In genomic region chr18:55179460-55180195, GRCh38 we compare ENCODE assay signal across 24 cellular contexts.
A peak's percentile ranks its signal among the peaks of the same experiment; 100 is the strongest.
DNase-seq lines count a peak whose midpoint lies in the region; ATAC-seq, FAIRE-seq and TF ChIP-seq lines count a peak whose summit lies in the region.
"Had no signal": no experiment of that assay in that cellular context is flagged by ENCODE, and none has a peak within 500 bp of the region (broad histone marks: within the 10 kb centered on the region; RNA-seq: fewer than 3 reads in every experiment).

No MANE protein-coding gene starts in this region.

- no peak for FAIRE-seq in GM12892 (lab: Jason Lieb, UNC)

- 0 out of 2 replicates have a peak overlapping the region, but pooled peaks have one; percentile 3 for H2AFZ ChIP-seq in Loucy (ENCODE audit: low read length)
- H2AFZ ChIP-seq: hepatocyte had no signal

- H3K4me3 ChIP-seq in Loucy (ENCODE audit: low read length, poor library complexity, severe bottlenecking) (no peak overlapping the region), cardiac fibroblast (replicated peaks in 1 of 2; ENCODE audit: low read depth in 2 of 2, low read length in 2 of 2) (no peak overlapping the region), fibroblast of villous mesenchyme (ENCODE audit: low read depth, low read length) (no peak overlapping the region)
- H3K4me3 ChIP-seq: body of pancreas, gastrocnemius medialis, hepatocyte, upper lobe of left lung had no signal

- ATAC-seq in HG03342 (IDR thresholded peaks at IDR 0.05; ENCODE audit: unreplicated experiment) = no peak
- ATAC-seq: activated CD8-positive, alpha-beta T cell treated with anti-CD3 and anti-CD28 coated beads, Interleukin-2, amount 10 ng/mL, durations not matched to agents 7 days and 5 days; body of pancreas; gastrocnemius medialis; left lobe of liver; sciatic nerve; stimulated activated effector memory CD8-positive, alpha-beta T cell treated with anti-CD3 and anti-CD28 coated beads, Interleukin-12 subunit alpha, Interleukin-12 subunit beta, amount 100 ng/mL, for 72 hours had no signal

- H3K27me3 ChIP-seq in Loucy (ENCODE audit: insufficient read depth, low read length, poor library complexity, severe bottlenecking) = no peaks in the 10 kb centered on the region
- H3K27me3 ChIP-seq: body of pancreas, gastrocnemius medialis, hepatocyte, upper lobe of left lung had no signal

- no peak overlapping the region for H3K4me2 ChIP-seq in Loucy (ENCODE audit: low read depth, low read length, poor library complexity, severe bottlenecking)
- H3K4me2 ChIP-seq: hepatocyte had no signal

- no peaks in the 10 kb centered on the region for H3K36me3 ChIP-seq in Loucy (ENCODE audit: insufficient read depth, low read length)
- H3K36me3 ChIP-seq: gastrocnemius medialis, upper lobe of left lung had no signal

- H3K4me1 ChIP-seq in Loucy (ENCODE audit: insufficient read depth, low read length, poor library complexity, severe bottlenecking) = no peaks in the 10 kb centered on the region
- H3K4me1 ChIP-seq: body of pancreas, gastrocnemius medialis, upper lobe of left lung had no signal

- H4K20me1 ChIP-seq in Loucy (ENCODE audit: insufficient read depth, low read length, poor library complexity, severe bottlenecking) = no peaks in the 10 kb centered on the region

- H3K79me2 ChIP-seq in Loucy (ENCODE audit: insufficient read depth, low read length) = no peaks in the 10 kb centered on the region
- H3K79me2 ChIP-seq: hepatocyte had no signal

- TF ChIP-seq POLR2A in GM12892 (IDR thresholded peaks at IDR 0.05; ENCODE audit: low read depth, low read length) = no peak

- H3F3A ChIP-seq in Loucy (ENCODE audit: low read depth) = no peaks in the 10 kb centered on the region

- no peaks in the 10 kb centered on the region for H3K9me2 ChIP-seq in Loucy (replicated peaks; ENCODE audit: low read depth, low read length)

- peak; percentile 17 for DNase-seq in AG20443 (ENCODE audit: low spot score)
- DNase-seq in cardiac fibroblast (ENCODE audit: low read depth in 2 of 2) = peak; percentile 51 to 63
- peak; percentile 18 for DNase-seq in fibroblast of villous mesenchyme (ENCODE audit: low read depth)
- DNase-seq in NOMO-1 treated with dmso at 0.1 percent for 144 hours (lab: John Stamatoyannopoulos, UW; ENCODE audit: unreplicated experiment) = no peak
- DNase-seq in GM12892 (ENCODE audit: insufficient read length) = no peak
- DNase-seq in activated CD4-positive, alpha-beta T cell treated with anti-CD3 and anti-CD28 coated beads for 4 hours = no peak
- DNase-seq: ACHN; activated CD4-positive, alpha-beta T cell treated with anti-CD3 and anti-CD28 coated beads for 1 hour; activated CD8-positive, alpha-beta T cell treated with anti-CD3 and anti-CD28 coated beads, Interleukin-2, amount 10 ng/mL, durations not matched to agents 7 days and 5 days; activated effector memory CD4-positive, alpha-beta T cell treated with anti-CD3 and anti-CD28 coated beads, Interleukin-2, amount 50 U/mL, for 16 hours; activated naive CD8-positive, alpha-beta T cell treated with anti-CD3 and anti-CD28 coated beads for 36 hours; body of pancreas; gastrocnemius medialis; H9; NCI-H2029 treated with DMSO at 0.1 percent for 48 hours; NCI-H82; stimulated activated CD4-positive, alpha-beta T cell treated with anti-CD3 and anti-CD28 coated beads, Interleukin-4, amount 100 ng/mL, for 24 hours; upper lobe of left lung had no signal

- H3K9me3 ChIP-seq in Loucy (ENCODE audit: insufficient read depth, low read depth, low read length) = no peaks in the 10 kb centered on the region
- H3K9me3 ChIP-seq: body of pancreas, gastrocnemius medialis, upper lobe of left lung had no signal

- H3K9ac ChIP-seq in Loucy (ENCODE audit: low read depth, low read length, poor library complexity, severe bottlenecking) = no peak overlapping the region

- TF ChIP-seq CTCF in Loucy (conservative IDR thresholded peaks at IDR 0.05; ENCODE audit: low read length) = no peak
- TF ChIP-seq CTCF in cardiac fibroblast (IDR thresholded peaks at IDR 0.05; ENCODE audit: low read depth, low read length) = no peak
- TF ChIP-seq CTCF in fibroblast of villous mesenchyme (IDR thresholded peaks at IDR 0.05; ENCODE audit: insufficient read depth, low read depth, low read length) = no peak

Comparison
In these comparisons a context has a peak if more than half of its experiments do, and no peak if none do; other contexts are left out.
1. DNase-seq: peak in AG20443 (single experiment), cardiac fibroblast (2 of 2) and fibroblast of villous mesenchyme (single experiment); none in NOMO-1 treated with dmso at 0.1 percent for 144 hours (single experiment), GM12892 (single experiment) and activated CD4-positive, alpha-beta T cell treated with anti-CD3 and anti-CD28 coated beads for 4 hours (0 of 2).